In the genomic region with DNA sequence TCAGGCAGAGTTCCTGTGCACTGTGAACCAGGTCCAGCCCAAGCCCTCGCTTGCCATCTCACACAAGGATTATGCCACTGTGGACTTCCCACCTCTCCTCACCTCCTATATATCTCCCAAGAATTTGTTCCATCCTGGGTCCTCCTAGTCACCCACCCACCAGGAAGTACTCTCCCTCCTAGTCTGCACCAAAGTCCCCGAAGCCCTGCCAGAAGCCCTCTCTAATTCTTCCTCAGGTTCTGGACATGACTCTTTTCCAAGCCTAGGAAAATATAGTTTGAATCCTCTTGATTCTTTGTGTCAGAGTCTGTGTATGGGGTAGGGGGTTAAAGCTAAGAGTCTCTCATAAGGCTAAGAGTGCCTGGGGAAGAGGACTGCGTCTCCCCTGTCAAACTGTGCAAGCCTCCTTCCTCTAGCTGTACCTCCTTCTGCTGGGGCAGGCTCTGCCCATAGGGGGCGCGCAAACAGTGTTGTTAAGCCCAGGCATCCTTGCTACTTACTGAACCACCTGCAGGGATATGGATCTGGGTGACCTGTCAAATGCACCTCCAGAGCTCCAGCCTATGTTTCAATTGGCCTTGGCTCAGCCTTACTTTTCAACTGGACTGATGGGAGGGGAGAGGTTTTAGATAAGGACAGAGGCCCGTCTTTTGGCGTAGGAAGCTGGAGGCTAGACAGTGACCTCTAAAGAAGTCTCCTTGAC, we compare ENCODE assay signal across 8 cellular contexts.
A peak's percentile ranks its signal among the peaks of the same experiment; 100 is the strongest.
DNase-seq lines count a peak whose midpoint lies in the region; ATAC-seq lines count a peak whose summit lies in the region.

No MANE protein-coding gene starts in this region.

- no peak for ATAC-seq in HG03108 (IDR thresholded peaks at IDR 0.05; ENCODE audit: unreplicated experiment)

- DNase-seq in SIG-M5 treated with dmso at 0.1 percent for 504 hours (lab: John Stamatoyannopoulos, UW; ENCODE audit: unreplicated experiment) (peak; percentile 77), SIG-M5 (lab: John Stamatoyannopoulos, UW) (no peak), NCI-H146 treated with DMSO at 0.1 percent for 48 hours (lab: John Stamatoyannopoulos, UW; ENCODE audit: unreplicated experiment) (peak; percentile 16), T1000 (lab: John Stamatoyannopoulos, UW) (peak; percentile 31), astrocyte of the hippocampus (ENCODE audit: low read depth, low spot score) (peak; percentile 82), inferior parietal cortex (ENCODE audit: extremely low spot score) (peak; percentile 48)
- DNase-seq in stimulated activated CD4-positive, alpha-beta T cell treated with anti-CD3 and anti-CD28 coated beads, Interleukin-1b, Interleukin-23, amount 100 ng/mL, for 4 hours (ENCODE audit: low read depth in 2 of 2): peak; percentile 72 to 80
